ENCODE assay signal across 1 cellular context in genomic region chr11:9047986-9048522, GRCh38.
TF ChIP-seq lines count a peak whose summit lies in the region.

No MANE protein-coding gene starts in this region.

TF ChIP-seq in SK-N-SH, 30 proteins besides CTCF, POLR2A, EP300 and RAD21 (continued from another document):
- TF ChIP-seq USF1 (IDR thresholded peaks at IDR 0.05; ENCODE audit: borderline replicate concordance, low read depth), result no peak
- no peak for TF ChIP-seq TEAD4 (IDR thresholded peaks at IDR 0.05; ENCODE audit: borderline replicate concordance, insufficient read depth)
- TF ChIP-seq MXI1 (IDR thresholded peaks at IDR 0.05; ENCODE audit: low read depth, low read length), result no peak
- no peak for TF ChIP-seq IRF3 (IDR thresholded peaks at IDR 0.05; ENCODE audit: low read depth, low read length)
- TF ChIP-seq RCOR1 (IDR thresholded peaks at IDR 0.05; ENCODE audit: low read length), result no peak
- TF ChIP-seq GATA2 (CRISPR knock-in tag; IDR thresholded peaks at IDR 0.05), result no peak
- TF ChIP-seq TCF12 (IDR thresholded peaks at IDR 0.05), result no peak
- no peak for TF ChIP-seq NFIC (IDR thresholded peaks at IDR 0.05; ENCODE audit: borderline replicate concordance)
- no peak for TF ChIP-seq FOXJ3 (CRISPR knock-in tag; IDR thresholded peaks at IDR 0.05)
- TF ChIP-seq REST (IDR thresholded peaks at IDR 0.05; ENCODE audit: low read depth, low read length), result no peak
TF ChIP-seq in SK-N-SH: peak in this region for 0.
